Comparison of ENCODE assay signal across 8 cellular contexts in the genomic region with DNA sequence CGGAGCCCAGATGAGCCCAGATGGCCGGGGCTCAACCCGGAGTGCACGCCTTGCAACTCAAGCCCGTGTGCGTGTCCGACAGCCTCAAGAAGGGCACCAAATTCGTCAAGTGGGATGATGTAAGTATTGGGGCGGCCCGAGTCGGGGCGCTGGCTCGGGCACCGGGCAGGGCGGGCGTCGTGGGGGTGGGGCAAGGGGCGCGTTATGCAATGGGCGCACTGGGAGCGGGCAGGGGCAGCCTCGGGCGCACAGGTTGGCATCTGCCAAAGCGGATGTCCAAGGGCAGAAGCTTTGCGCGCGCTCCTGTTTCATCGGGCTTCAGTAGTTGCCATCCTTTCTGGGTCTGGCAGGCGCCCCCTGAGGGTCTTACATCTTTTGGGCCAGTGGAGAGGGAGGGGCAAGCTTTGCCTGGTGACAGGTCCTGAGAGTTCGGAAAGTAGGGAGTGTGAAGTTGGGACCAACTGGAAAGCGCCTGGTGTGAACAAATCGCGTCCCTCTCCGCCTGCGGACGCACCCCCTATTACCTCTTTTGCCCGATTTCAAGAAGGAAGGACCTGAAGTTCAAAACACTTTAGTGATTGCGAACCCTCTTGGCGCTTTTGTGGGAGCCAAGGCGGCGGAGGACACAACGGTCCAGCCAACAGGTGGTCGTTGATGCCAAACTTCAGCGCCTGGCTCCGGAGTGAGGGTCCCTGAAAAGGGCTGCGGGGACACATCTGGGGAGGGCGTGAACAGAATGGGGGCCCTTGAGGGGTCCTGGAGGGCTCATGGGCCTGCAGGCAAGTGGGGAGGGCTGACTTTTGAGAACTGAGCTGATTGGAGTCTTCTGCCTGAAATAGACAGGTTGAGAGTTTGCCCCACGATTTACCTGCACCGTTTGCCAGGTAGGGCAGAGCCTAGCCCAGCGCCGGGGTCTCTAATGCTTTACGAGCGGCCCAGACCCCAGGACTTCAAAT. TPM values are rescaled to one million over a fixed set of nuclear protein-coding genes. Genes with fewer than 3 reads are reported as not detected.
DNase-seq lines count a peak whose midpoint lies in the region; ATAC-seq, FAIRE-seq and TF ChIP-seq lines count a peak whose summit lies in the region.

No MANE protein-coding gene starts in this region.

- peak overlapping the region; percentile 71 for H3K4me3 ChIP-seq in WI38 (ENCODE audit: low read depth, low read length)
- H3K4me3 ChIP-seq in esophagus muscularis mucosa: peak overlapping the region; percentile 78 to 92 (median 86)
- H3K4me3 ChIP-seq in muscle layer of duodenum (ENCODE audit: low read depth in 1 of 2, low read length in 2 of 2): peak overlapping the region; percentile 67 to 79

- H3K36me3 ChIP-seq in esophagus muscularis mucosa (no peaks in the 10 kb centered on the region), muscle layer of duodenum (ENCODE audit: control insufficient read depth in 1 of 2, insufficient read depth in 2 of 2, low read length in 2 of 2) (no peaks in the 10 kb centered on the region)

- POLR2A ChIA-PET in activated CD4-positive, alpha-beta T cell treated with anti-CD3 and anti-CD28 coated beads for 36 hours (lab: Charles Lee): no interaction called here

- H3K27me3 Mint-ChIP-seq in activated CD4-positive, alpha-beta T cell treated with anti-CD3 and anti-CD28 coated beads for 36 hours: peaks cover 30% of the 10 kb centered on the region

- FAIRE-seq in urothelium cell line (lab: Jason Lieb, UNC): no peak

- peaks cover 13% of the 10 kb centered on the region for H3K4me1 Mint-ChIP-seq in activated CD4-positive, alpha-beta T cell treated with anti-CD3 and anti-CD28 coated beads for 36 hours

- H3K27ac Mint-ChIP-seq in activated CD4-positive, alpha-beta T cell treated with anti-CD3 and anti-CD28 coated beads for 36 hours: no peak overlapping the region

- H3K27ac ChIP-seq in esophagus muscularis mucosa (replicated peaks in 1 of 4) (peak overlapping the region; percentile 91 to 96 (median 92)), muscle layer of duodenum (ENCODE audit: low read length) (peak overlapping the region; percentile 27)

- TF ChIP-seq EP300 in esophagus muscularis mucosa (IDR thresholded peaks at IDR 0.05): no peak

- H3K9me3 ChIP-seq in esophagus muscularis mucosa (no peaks in the 10 kb centered on the region), muscle layer of duodenum (ENCODE audit: control insufficient read depth in 1 of 2, low read length in 2 of 2) (no peaks in the 10 kb centered on the region)

- H3K4me1 ChIP-seq in esophagus muscularis mucosa (peaks cover 11 to 80% (median 71%) of the 10 kb centered on the region in 4 donors), muscle layer of duodenum (ENCODE audit: control insufficient read depth in 1 of 2, insufficient read depth in 2 of 2, low read length in 2 of 2) (peaks cover 0 to 14% of the 10 kb centered on the region in 2 donors)

- TF ChIP-seq CTCF in WI38 (IDR thresholded peaks at IDR 0.05; ENCODE audit: low read depth, low read length) (no peak), esophagus muscularis mucosa (IDR thresholded peaks at IDR 0.05) (no peak)

- H3K27me3 ChIP-seq in esophagus muscularis mucosa: no peaks in the 10 kb centered on the region
- no peaks in the 10 kb centered on the region for H3K27me3 ChIP-seq in muscle layer of duodenum (ENCODE audit: low read depth, low read length)

- DNase-seq in activated CD4-positive, alpha-beta T cell treated with anti-CD3 and anti-CD28 coated beads for 36 hours: peak; percentile 39
- DNase-seq in activated CD4-positive, alpha-beta T cell treated with anti-CD3 and anti-CD28 coated beads for 1 hour: no peak
- DNase-seq in esophagus muscularis mucosa (ENCODE audit: extremely low spot score): no peak
- peak; percentile 26 for DNase-seq in urothelium cell line (ENCODE audit: low spot score)
- DNase-seq in G401 (ENCODE audit: low spot score): no peak

- no peaks in the 10 kb centered on the region for H3K9me3 Mint-ChIP-seq in activated CD4-positive, alpha-beta T cell treated with anti-CD3 and anti-CD28 coated beads for 36 hours (ENCODE audit: low read depth)

- peak overlapping the region; percentile 68 for H3K4me3 Mint-ChIP-seq in activated CD4-positive, alpha-beta T cell treated with anti-CD3 and anti-CD28 coated beads for 36 hours

- in situ Hi-C loops in G401 (cut with HindIII; ENCODE audit: low sequenced_read_pairs): no loop called here

- intact Hi-C loops in activated CD4-positive, alpha-beta T cell treated with anti-CD3 and anti-CD28 coated beads for 36 hours (cut with DNase I, micrococcal nuclease): loop anchor here (1.0 to 5.0 kb wide), 9 partner anchors 79 to 589 kb away; a partner anchor contains a TSS
- intact Hi-C loops in esophagus muscularis mucosa (cut with DNase I): loop anchor here (1.0 to 5.0 kb wide), 3 partner anchors 90 to 588 kb away; no protein-coding TSS in a partner anchor

- no peak for TF ChIP-seq POLR2A in esophagus muscularis mucosa (IDR thresholded peaks at IDR 0.05; ENCODE audit: low read depth)

- no peak for ATAC-seq in activated CD4-positive, alpha-beta T cell treated with anti-CD3 and anti-CD28 coated beads for 36 hours
- no peak for ATAC-seq in GM21825 (IDR thresholded peaks at IDR 0.05; ENCODE audit: unreplicated experiment)

- no peaks in the 10 kb centered on the region for H3K36me3 Mint-ChIP-seq in activated CD4-positive, alpha-beta T cell treated with anti-CD3 and anti-CD28 coated beads for 36 hours (ENCODE audit: low read depth)

- CTCF ChIA-PET in activated CD4-positive, alpha-beta T cell treated with anti-CD3 and anti-CD28 coated beads for 36 hours (lab: Charles Lee): interaction anchor here (0.7 to 2.2 kb wide), 6 partner anchors 19 to 589 kb away, joined by 3 to 13 read pairs (median 4); no protein-coding TSS in a partner anchor

- WGBS in esophagus muscularis mucosa: 7% methylated on average over 18 of the region's 53 CpGs

RNA-seq across cellular contexts. Expression of a gene that starts 0.8 kb away (rescaled TPM):
- 1 to 10 TPM; 1.4 to 1.5 TPM for total RNA-seq in activated CD4-positive, alpha-beta T cell treated with anti-CD3 and anti-CD28 coated beads for 36 hours
- 100 to 1,000 TPM in 1 of 4 donors, 10 to 100 TPM in 3; 72.9 to 115 (median 76.3) TPM for total RNA-seq in esophagus muscularis mucosa
- not detected in 2 replicates for total RNA-seq in G401 (2014; rRNA removed; shearing (Covaris generic))

Comparison
In these comparisons a context has a peak if more than half of its experiments do, and no peak if none do; other contexts are left out.
1. DNase-seq: peak in activated CD4-positive, alpha-beta T cell treated with anti-CD3 and anti-CD28 coated beads for 36 hours (single experiment) and urothelium cell line (single experiment); none in activated CD4-positive, alpha-beta T cell treated with anti-CD3 and anti-CD28 coated beads for 1 hour (single experiment), esophagus muscularis mucosa (single experiment) and G401 (single experiment).
2. RNA of a gene that starts 0.8 kb away (total RNA-seq): 72.9 to 115 TPM in esophagus muscularis mucosa; 1.4 to 1.5 TPM in activated CD4-positive, alpha-beta T cell treated with anti-CD3 and anti-CD28 coated beads for 36 hours and not detected in G401; every median in the first group is over 10 times any median in the second.
3. Peak in every context shown above with its lines, with median percentiles within 50 percentile points of each other: H3K4me3 ChIP-seq.